In the genomic region with DNA sequence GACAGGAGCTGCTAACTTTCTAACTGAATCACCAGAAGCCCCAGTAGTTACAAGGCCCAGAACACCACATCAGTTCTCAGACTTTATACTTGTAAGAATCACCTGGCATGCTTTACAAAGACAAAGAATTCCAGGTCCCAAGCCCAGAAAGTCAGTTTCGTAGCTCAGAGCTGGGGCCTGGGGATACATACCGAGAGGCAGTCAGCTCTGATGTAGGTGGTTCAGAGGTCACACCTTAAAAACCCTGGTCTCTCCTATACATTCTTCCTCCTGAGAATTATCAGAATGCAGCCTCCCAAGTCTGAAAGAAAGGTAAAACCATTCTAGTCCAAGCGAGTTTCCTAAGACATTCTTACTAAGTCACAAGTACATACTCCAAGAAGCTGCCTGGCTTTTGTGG, we compare ENCODE assay signal across 21 cellular contexts.
"Had no signal": no experiment of that assay in that cellular context is flagged by ENCODE, and none has a peak within 500 bp of the region (broad histone marks: within the 10 kb centered on the region; RNA-seq: fewer than 3 reads in every experiment).

No MANE protein-coding gene starts in this region.

- H3K9me3 ChIP-seq: gastrocnemius medialis, right atrium auricular region, stomach, suprapubic skin, tibial artery had no signal

- ATAC-seq: gastrocnemius medialis; left colon; stimulated activated naive B cell treated with anti-CD40 and anti-IgM and Interleukin-4, amounts not matched to agents 10 μg/mL and 1 μg/mL and 100 μg/mL, for 72 hours; WTC11 had no signal

- DNase-seq: activated CD4-positive, alpha-beta memory T cell treated with anti-CD3 and anti-CD28 coated beads, Interleukin-2, amount 10 ng/mL, durations not matched to agents 7 days and 5 days; activated CD4-positive, alpha-beta T cell treated with anti-CD3 and anti-CD28 coated beads for 1 hour; activated CD4-positive, alpha-beta T cell treated with anti-CD3 and anti-CD28 coated beads, Interleukin-2, amount 10 ng/mL, durations not matched to agents 7 days and 5 days; activated effector memory CD4-positive, alpha-beta T cell treated with Interleukin-2 at 50 U/mL for 16 hours; activated naive CD4-positive, alpha-beta T cell treated with anti-CD3 and anti-CD28 coated beads, Interleukin-2, amount 50 U/mL, for 16 hours; activated T-cell treated with anti-CD3 and anti-CD28 coated beads, Interleukin-2, amount 50 U/mL, for 72 hours; gastrocnemius medialis; hippocampal formation; kidney; left colon; naive B cell; stimulated activated CD4-positive, alpha-beta T cell treated with anti-CD3 and anti-CD28 coated beads, Interleukin-15, amount 100 ng/mL, for 24 hours; stimulated activated CD4-positive, alpha-beta T cell treated with anti-CD3 and anti-CD28 coated beads, Interleukin-2, amount 100 ng/mL, for 24 hours; stimulated activated naive B cell treated with anti-CD40 and anti-IgM and Interleukin-4, amounts not matched to agents 10 μg/mL and 1 μg/mL and 100 μg/mL, for 72 hours; stomach; T-helper 2 cell; tibial artery had no signal

- H3K4me3 ChIP-seq: right atrium auricular region, stomach, suprapubic skin, tibial artery had no signal

- H3K27me3 ChIP-seq: gastrocnemius medialis, right atrium auricular region, stomach, tibial artery had no signal

- H3K36me3 ChIP-seq: gastrocnemius medialis, right atrium auricular region, stomach, suprapubic skin, tibial artery had no signal

- H3K27ac ChIP-seq: epithelial cell of prostate, right atrium auricular region, stomach, suprapubic skin, tibial artery had no signal
